22 cellular contexts compared by ENCODE assay signal in the genomic region with DNA sequence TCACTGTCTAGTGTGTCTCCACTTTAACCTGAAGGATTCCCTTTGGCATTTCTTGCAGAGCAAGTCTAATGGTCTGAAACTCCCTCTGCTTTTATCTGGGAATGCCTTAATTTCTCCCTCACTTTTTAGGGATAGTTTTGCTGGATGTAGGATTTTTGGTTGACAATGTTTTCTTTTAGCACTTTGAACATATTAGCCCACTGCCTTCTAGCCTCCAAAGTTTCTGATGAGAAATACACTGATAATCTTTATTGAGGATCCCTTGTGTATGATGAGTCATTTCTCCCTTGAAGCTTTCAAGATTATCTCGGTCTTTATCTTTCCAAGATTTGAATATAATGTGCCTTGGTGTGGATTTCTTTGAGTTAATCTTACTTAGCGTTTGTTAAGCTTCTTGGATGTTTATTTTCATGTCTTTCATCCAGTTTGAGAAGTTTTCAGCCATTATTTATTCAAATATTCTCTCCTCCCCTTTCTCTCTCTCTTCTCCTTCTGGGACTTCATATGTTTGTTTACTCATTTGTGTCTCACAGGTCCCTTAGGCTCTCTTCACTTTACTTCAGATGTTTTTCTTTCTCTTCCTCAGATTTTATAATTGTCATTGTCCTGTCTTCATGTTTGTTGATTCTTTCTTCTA. TPM values are rescaled to one million over a fixed set of nuclear protein-coding genes. Genes with fewer than 3 reads are reported as not detected.
"Had no signal": no experiment of that assay in that cellular context is flagged by ENCODE, and none has a peak within 500 bp of the region (broad histone marks: within the 10 kb centered on the region; RNA-seq: fewer than 3 reads in every experiment).

No MANE protein-coding gene starts in this region.

- H3K4me1 ChIP-seq: prostate gland, right atrium auricular region, vagina had no signal

- ATAC-seq: effector memory CD8-positive, alpha-beta T cell; gastrocnemius medialis; left lobe of liver; naive thymus-derived CD4-positive, alpha-beta T cell; sciatic nerve; stimulated activated naive CD8-positive, alpha-beta T cell treated with anti-CD3 and anti-CD28 coated beads, Interleukin-15, amount 100 ng/mL, for 72 hours had no signal

- H3K4me3 ChIP-seq: gastrocnemius medialis, lung, prostate gland, right atrium auricular region, smooth muscle cell, suprapubic skin, vagina had no signal

- DNase-seq: cortex of kidney; effector memory CD8-positive, alpha-beta T cell; gastrocnemius medialis; kidney; naive thymus-derived CD4-positive, alpha-beta T cell; nucleus accumbens; stimulated activated CD4-positive, alpha-beta T cell treated with anti-CD3 and anti-CD28 coated beads, Interleukin-12 subunit alpha, Interleukin-12 subunit beta, amount 100 ng/mL, for 4 hours; stimulated activated CD4-positive, alpha-beta T cell treated with anti-CD3 and anti-CD28 coated beads, Interleukin-1b, Interleukin-23, amount 100 ng/mL, for 48 hours; stimulated activated CD4-positive, alpha-beta T cell treated with anti-CD3 and anti-CD28 coated beads, Interleukin-4, amount 100 ng/mL, for 1 hour; stimulated activated CD8-positive, alpha-beta memory T cell treated with anti-CD3 and anti-CD28 coated beads, Interleukin-4, amount 100 ng/mL, for 48 hours; stimulated activated naive CD4-positive, alpha-beta T cell; stimulated activated naive CD8-positive, alpha-beta T cell treated with anti-CD3 and anti-CD28 coated beads, Interleukin-15, amount 100 ng/mL, for 72 hours; trophoblast cell had no signal

- H3K4me2 ChIP-seq: smooth muscle cell had no signal

- H3K27ac ChIP-seq: gastrocnemius medialis, prostate gland, right atrium auricular region, suprapubic skin, vagina had no signal

- FAIRE-seq: kidney had no signal

- H3K27me3 ChIP-seq: gastrocnemius medialis, right atrium auricular region, suprapubic skin, vagina had no signal

- H3K36me3 ChIP-seq: gastrocnemius medialis, prostate gland, right atrium auricular region, suprapubic skin, vagina had no signal

- H3K9me3 ChIP-seq: gastrocnemius medialis, prostate gland, suprapubic skin, vagina had no signal

RNA-seq across cellular contexts. Expression of a gene that starts 53.1 kb away (rescaled TPM):
- polyA plus RNA-seq: liver; naive thymus-derived CD4-positive, alpha-beta T cell had no signal

RNA-seq across cellular contexts. Expression of a gene that starts 56.8 kb away (rescaled TPM):
- polyA plus RNA-seq: smooth muscle cell had no signal
